In genomic region chr2:55837073-55837472, GRCh38 we compare ENCODE assay signal across 1 cellular context.
TF ChIP-seq lines count a peak whose summit lies in the region.

No MANE protein-coding gene starts in this region.

TF ChIP-seq in HepG2, 621 proteins besides CTCF, POLR2A, EP300 and RAD21 (continued from another document and continues in another):
- TF ChIP-seq, protein P1, sequence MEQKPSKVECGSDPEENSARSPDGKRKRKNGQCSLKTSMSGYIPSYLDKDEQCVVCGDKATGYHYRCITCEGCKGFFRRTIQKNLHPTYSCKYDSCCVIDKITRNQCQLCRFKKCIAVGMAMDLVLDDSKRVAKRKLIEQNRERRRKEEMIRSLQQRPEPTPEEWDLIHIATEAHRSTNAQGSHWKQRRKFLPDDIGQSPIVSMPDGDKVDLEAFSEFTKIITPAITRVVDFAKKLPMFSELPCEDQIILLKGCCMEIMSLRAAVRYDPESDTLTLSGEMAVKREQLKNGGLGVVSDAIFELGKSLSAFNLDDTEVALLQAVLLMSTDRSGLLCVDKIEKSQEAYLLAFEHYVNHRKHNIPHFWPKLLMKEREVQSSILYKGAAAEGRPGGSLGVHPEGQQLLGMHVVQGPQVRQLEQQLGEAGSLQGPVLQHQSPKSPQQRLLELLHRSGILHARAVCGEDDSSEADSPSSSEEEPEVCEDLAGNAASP (CRISPR knock-in tag; IDR thresholded peaks at IDR 0.05; ENCODE audit: borderline replicate concordance): no peak
- TF ChIP-seq, protein P2, sequence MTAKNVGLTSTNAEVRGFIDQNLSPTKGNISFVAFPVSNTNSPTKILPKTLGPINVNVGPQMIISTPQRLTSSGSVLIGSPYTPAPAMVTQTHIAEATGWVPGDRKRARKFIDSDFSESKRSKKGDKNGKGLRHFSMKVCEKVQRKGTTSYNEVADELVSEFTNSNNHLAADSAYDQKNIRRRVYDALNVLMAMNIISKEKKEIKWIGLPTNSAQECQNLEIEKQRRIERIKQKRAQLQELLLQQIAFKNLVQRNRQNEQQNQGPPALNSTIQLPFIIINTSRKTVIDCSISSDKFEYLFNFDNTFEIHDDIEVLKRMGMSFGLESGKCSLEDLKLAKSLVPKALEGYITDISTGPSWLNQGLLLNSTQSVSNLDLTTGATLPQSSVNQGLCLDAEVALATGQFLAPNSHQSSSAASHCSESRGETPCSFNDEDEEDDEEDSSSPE (CRISPR knock-in tag; IDR thresholded peaks at IDR 0.05): no peak
- TF ChIP-seq RBFOX2 (IDR thresholded peaks at IDR 0.05; ENCODE audit: low read depth, low read length): no peak
- no peak for TF ChIP-seq ZSCAN22 (CRISPR knock-in tag; IDR thresholded peaks at IDR 0.05)
- peak; percentile 60; the same call in 1 of the 2 replicates for TF ChIP-seq HOXA3 (CRISPR knock-in tag; IDR thresholded peaks at IDR 0.05)
- TF ChIP-seq, protein P3, sequence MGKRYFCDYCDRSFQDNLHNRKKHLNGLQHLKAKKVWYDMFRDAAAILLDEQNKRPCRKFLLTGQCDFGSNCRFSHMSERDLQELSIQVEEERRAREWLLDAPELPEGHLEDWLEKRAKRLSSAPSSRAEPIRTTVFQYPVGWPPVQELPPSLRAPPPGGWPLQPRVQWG (CRISPR knock-in tag; IDR thresholded peaks at IDR 0.05; ENCODE audit: borderline replicate concordance, low read depth): no peak
- TF ChIP-seq, protein P4, sequence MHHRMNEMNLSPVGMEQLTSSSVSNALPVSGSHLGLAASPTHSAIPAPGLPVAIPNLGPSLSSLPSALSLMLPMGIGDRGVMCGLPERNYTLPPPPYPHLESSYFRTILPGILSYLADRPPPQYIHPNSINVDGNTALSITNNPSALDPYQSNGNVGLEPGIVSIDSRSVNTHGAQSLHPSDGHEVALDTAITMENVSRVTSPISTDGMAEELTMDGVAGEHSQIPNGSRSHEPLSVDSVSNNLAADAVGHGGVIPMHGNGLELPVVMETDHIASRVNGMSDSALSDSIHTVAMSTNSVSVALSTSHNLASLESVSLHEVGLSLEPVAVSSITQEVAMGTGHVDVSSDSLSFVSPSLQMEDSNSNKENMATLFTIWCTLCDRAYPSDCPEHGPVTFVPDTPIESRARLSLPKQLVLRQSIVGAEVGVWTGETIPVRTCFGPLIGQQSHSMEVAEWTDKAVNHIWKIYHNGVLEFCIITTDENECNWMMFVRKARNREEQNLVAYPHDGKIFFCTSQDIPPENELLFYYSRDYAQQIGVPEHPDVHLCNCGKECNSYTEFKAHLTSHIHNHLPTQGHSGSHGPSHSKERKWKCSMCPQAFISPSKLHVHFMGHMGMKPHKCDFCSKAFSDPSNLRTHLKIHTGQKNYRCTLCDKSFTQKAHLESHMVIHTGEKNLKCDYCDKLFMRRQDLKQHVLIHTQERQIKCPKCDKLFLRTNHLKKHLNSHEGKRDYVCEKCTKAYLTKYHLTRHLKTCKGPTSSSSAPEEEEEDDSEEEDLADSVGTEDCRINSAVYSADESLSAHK (CRISPR knock-in tag; IDR thresholded peaks at IDR 0.05; ENCODE audit: borderline replicate concordance): no peak
- no peak for TF ChIP-seq ZNF773 (CRISPR knock-in tag; IDR thresholded peaks at IDR 0.05; ENCODE audit: borderline replicate concordance)
- no peak for TF ChIP-seq ZNF724P (CRISPR knock-in tag; IDR thresholded peaks at IDR 0.05; ENCODE audit: borderline replicate concordance)
- no peak for TF ChIP-seq ZNF234 (CRISPR knock-in tag; conservative IDR thresholded peaks at IDR 0.05)
- TF ChIP-seq HOXD1 (CRISPR knock-in tag; IDR thresholded peaks at IDR 0.05): no peak
- TF ChIP-seq AGO1 (IDR thresholded peaks at IDR 0.05; ENCODE audit: low read depth, low read length, poor library complexity, severe bottlenecking): no peak
- no peak for TF ChIP-seq FOXO1 (CRISPR knock-in tag; IDR thresholded peaks at IDR 0.05)
- TF ChIP-seq, protein P5, sequence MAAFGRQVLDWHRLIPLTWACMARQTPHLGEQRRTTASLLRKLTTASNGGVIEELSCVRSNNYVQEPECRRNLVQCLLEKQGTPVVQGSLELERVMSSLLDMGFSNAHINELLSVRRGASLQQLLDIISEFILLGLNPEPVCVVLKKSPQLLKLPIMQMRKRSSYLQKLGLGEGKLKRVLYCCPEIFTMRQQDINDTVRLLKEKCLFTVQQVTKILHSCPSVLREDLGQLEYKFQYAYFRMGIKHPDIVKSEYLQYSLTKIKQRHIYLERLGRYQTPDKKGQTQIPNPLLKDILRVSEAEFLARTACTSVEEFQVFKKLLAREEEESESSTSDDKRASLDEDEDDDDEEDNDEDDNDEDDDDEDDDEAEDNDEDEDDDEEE (CRISPR knock-in tag; IDR thresholded peaks at IDR 0.05): no peak
- TF ChIP-seq ZBTB46 (CRISPR knock-in tag; IDR thresholded peaks at IDR 0.05; ENCODE audit: borderline replicate concordance): no peak
- TF ChIP-seq RBAK (CRISPR knock-in tag; IDR thresholded peaks at IDR 0.05): no peak
- TF ChIP-seq MATR3 (CRISPR knock-in tag; IDR thresholded peaks at IDR 0.05): no peak
- TF ChIP-seq CBFB (CRISPR knock-in tag; IDR thresholded peaks at IDR 0.05): no peak
- TF ChIP-seq, protein P6, sequence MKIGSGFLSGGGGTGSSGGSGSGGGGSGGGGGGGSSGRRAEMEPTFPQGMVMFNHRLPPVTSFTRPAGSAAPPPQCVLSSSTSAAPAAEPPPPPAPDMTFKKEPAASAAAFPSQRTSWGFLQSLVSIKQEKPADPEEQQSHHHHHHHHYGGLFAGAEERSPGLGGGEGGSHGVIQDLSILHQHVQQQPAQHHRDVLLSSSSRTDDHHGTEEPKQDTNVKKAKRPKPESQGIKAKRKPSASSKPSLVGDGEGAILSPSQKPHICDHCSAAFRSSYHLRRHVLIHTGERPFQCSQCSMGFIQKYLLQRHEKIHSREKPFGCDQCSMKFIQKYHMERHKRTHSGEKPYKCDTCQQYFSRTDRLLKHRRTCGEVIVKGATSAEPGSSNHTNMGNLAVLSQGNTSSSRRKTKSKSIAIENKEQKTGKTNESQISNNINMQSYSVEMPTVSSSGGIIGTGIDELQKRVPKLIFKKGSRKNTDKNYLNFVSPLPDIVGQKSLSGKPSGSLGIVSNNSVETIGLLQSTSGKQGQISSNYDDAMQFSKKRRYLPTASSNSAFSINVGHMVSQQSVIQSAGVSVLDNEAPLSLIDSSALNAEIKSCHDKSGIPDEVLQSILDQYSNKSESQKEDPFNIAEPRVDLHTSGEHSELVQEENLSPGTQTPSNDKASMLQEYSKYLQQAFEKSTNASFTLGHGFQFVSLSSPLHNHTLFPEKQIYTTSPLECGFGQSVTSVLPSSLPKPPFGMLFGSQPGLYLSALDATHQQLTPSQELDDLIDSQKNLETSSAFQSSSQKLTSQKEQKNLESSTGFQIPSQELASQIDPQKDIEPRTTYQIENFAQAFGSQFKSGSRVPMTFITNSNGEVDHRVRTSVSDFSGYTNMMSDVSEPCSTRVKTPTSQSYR (CRISPR knock-in tag; IDR thresholded peaks at IDR 0.05; ENCODE audit: borderline replicate concordance): peak; percentile 96
- TF ChIP-seq SOX5 (CRISPR knock-in tag; IDR thresholded peaks at IDR 0.05; ENCODE audit: borderline replicate concordance): 0 out of 2 replicates have a peak, but pooled peaks have one; percentile 20
- TF ChIP-seq, protein P7, sequence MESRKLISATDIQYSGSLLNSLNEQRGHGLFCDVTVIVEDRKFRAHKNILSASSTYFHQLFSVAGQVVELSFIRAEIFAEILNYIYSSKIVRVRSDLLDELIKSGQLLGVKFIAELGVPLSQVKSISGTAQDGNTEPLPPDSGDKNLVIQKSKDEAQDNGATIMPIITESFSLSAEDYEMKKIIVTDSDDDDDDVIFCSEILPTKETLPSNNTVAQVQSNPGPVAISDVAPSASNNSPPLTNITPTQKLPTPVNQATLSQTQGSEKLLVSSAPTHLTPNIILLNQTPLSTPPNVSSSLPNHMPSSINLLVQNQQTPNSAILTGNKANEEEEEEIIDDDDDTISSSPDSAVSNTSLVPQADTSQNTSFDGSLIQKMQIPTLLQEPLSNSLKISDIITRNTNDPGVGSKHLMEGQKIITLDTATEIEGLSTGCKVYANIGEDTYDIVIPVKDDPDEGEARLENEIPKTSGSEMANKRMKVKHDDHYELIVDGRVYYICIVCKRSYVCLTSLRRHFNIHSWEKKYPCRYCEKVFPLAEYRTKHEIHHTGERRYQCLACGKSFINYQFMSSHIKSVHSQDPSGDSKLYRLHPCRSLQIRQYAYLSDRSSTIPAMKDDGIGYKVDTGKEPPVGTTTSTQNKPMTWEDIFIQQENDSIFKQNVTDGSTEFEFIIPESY (CRISPR knock-in tag; IDR thresholded peaks at IDR 0.05): no peak
- TF ChIP-seq NFIC (IDR thresholded peaks at IDR 0.05; ENCODE audit: low read length): no peak
- TF ChIP-seq SNRNP70 (IDR thresholded peaks at IDR 0.05; ENCODE audit: low read depth, low read length): no peak
- TF ChIP-seq, protein P8, sequence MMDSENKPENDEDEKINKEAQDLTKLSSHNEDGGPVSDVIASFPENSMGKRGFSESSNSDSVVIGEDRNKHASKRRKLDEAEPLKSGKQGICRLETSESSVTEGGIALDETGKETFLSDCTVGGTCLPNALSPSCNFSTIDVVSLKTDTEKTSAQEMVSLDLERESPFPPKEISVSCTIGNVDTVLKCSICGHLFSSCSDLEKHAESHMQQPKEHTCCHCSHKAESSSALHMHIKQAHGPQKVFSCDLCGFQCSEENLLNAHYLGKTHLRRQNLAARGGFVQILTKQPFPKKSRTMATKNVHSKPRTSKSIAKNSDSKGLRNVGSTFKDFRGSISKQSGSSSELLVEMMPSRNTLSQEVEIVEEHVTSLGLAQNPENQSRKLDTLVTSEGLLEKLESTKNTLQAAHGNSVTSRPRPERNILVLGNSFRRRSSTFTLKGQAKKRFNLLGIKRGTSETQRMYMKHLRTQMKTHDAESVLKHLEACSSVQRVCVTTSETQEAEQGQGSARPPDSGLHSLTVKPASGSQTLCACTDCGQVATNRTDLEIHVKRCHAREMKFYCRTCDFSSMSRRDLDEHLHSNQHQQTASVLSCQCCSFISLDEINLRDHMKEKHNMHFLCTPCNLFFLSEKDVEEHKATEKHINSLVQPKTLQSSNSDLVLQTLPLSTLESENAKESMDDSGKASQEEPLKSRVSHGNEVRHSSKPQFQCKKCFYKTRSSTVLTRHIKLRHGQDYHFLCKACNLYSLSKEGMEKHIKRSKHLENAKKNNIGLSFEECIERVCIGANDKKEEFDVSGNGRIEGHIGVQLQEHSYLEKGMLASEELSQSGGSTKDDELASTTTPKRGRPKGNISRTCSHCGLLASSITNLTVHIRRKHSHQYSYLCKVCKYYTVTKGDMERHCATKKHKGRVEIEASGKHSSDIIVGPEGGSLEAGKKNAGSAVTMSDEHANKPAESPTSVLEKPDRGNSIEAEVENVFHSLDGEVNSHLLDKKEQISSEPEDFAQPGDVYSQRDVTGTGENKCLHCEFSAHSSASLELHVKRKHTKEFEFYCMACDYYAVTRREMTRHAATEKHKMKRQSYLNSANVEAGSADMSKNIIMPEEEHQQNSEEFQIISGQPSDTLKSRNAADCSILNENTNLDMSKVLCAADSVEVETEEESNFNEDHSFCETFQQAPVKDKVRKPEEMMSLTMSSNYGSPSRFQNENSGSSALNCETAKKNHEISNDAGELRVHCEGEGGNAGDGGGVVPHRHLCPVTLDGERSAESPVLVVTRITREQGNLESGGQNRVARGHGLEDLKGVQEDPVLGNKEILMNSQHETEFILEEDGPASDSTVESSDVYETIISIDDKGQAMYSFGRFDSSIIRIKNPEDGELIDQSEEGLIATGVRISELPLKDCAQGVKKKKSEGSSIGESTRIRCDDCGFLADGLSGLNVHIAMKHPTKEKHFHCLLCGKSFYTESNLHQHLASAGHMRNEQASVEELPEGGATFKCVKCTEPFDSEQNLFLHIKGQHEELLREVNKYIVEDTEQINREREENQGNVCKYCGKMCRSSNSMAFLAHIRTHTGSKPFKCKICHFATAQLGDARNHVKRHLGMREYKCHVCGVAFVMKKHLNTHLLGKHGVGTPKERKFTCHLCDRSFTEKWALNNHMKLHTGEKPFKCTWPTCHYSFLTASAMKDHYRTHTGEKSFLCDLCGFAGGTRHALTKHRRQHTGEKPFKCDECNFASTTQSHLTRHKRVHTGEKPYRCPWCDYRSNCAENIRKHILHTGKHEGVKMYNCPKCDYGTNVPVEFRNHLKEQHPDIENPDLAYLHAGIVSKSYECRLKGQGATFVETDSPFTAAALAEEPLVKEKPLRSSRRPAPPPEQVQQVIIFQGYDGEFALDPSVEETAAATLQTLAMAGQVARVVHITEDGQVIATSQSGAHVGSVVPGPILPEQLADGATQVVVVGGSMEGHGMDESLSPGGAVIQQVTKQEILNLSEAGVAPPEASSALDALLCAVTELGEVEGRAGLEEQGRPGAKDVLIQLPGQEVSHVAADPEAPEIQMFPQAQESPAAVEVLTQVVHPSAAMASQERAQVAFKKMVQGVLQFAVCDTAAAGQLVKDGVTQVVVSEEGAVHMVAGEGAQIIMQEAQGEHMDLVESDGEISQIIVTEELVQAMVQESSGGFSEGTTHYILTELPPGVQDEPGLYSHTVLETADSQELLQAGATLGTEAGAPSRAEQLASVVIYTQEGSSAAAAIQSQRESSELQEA (CRISPR knock-in tag; IDR thresholded peaks at IDR 0.05; ENCODE audit: not compliant biosample characterization): no peak
- TF ChIP-seq RCOR2 (CRISPR knock-in tag; IDR thresholded peaks at IDR 0.05): no peak
- no peak for TF ChIP-seq ZC3H4 (CRISPR knock-in tag; IDR thresholded peaks at IDR 0.05; ENCODE audit: borderline replicate concordance)
- TF ChIP-seq SIX1 (CRISPR knock-in tag; IDR thresholded peaks at IDR 0.05; ENCODE audit: borderline replicate concordance): no peak
- no peak for TF ChIP-seq YEATS2 (CRISPR knock-in tag; IDR thresholded peaks at IDR 0.05; ENCODE audit: borderline replicate concordance)
- no peak for TF ChIP-seq KMT2A (CRISPR knock-in tag; IDR thresholded peaks at IDR 0.05)
- TF ChIP-seq, protein P9, sequence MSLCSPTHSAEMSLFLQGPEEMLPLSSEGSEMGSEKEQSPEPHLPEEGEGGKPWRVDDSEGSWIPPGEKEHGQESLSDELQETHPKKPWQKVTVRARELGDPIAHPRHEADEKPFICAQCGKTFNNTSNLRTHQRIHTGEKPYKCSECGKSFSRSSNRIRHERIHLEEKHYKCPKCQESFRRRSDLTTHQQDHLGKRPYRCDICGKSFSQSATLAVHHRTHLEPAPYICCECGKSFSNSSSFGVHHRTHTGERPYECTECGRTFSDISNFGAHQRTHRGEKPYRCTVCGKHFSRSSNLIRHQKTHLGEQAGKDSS (CRISPR knock-in tag; IDR thresholded peaks at IDR 0.05; ENCODE audit: borderline replicate concordance, low read depth): no peak
- TF ChIP-seq TMF1 (CRISPR knock-in tag; IDR thresholded peaks at IDR 0.05; ENCODE audit: low read depth): no peak
- peak; percentile 48 for TF ChIP-seq GATAD2A (CRISPR knock-in tag; IDR thresholded peaks at IDR 0.05)
- TF ChIP-seq ZMAT3 (CRISPR knock-in tag; conservative IDR thresholded peaks at IDR 0.05): 0 out of 2 replicates have a peak, but pooled peaks have one; percentile 30
- TF ChIP-seq ZNF780A (CRISPR knock-in tag; IDR thresholded peaks at IDR 0.05): no peak
- TF ChIP-seq KAT7 (CRISPR knock-in tag; IDR thresholded peaks at IDR 0.05; ENCODE audit: borderline replicate concordance): no peak
- TF ChIP-seq ZFP36L2 (CRISPR knock-in tag; IDR thresholded peaks at IDR 0.05): no peak
- no peak for TF ChIP-seq ZNF205 (CRISPR knock-in tag; IDR thresholded peaks at IDR 0.05)
- TF ChIP-seq ZNF605 (CRISPR knock-in tag; IDR thresholded peaks at IDR 0.05): no peak
- TF ChIP-seq PLRG1 (conservative IDR thresholded peaks at IDR 0.05): no peak
